18 cellular contexts compared by ENCODE assay signal in genomic region chr6:51292659-51293058, GRCh38.
DNase-seq lines count a peak whose midpoint lies in the region; ATAC-seq, FAIRE-seq and TF ChIP-seq lines count a peak whose summit lies in the region.
"Had no signal": no experiment of that assay in that cellular context is flagged by ENCODE, and none has a peak within 500 bp of the region (broad histone marks: within the 10 kb centered on the region; RNA-seq: fewer than 3 reads in every experiment).

No MANE protein-coding gene starts in this region.

- no peak overlapping the region for H3K4me3 Mint-ChIP-seq in astrocyte (ENCODE audit: unreplicated experiment)
- H3K4me3 Mint-ChIP-seq: GM23338; nephron progenitor cell; stimulated activated naive CD8-positive, alpha-beta T cell treated with anti-CD3 and anti-CD28 coated beads, Interleukin-15, Interleukin-2, amounts not matched to agents 100 ng/mL and 50 ng/mL, for 24 hours; T-helper 1 cell treated with Interleukin-12 subunit alpha and Interleukin-12 subunit beta and Interleukin-4 antibody, amounts not matched to agents 30 μg/mL and 1 μg/mL, for 36 hours had no signal

- H3K4me2 ChIP-seq in astrocyte (ENCODE audit: low read length) (peak overlapping the region; percentile 57), smooth muscle cell (peak overlapping the region; percentile 46)
- H3K4me2 ChIP-seq: GM23338 had no signal

- H3K27me3 ChIP-seq in astrocyte (ENCODE audit: insufficient read depth, low read length), result no peaks in the 10 kb centered on the region
- no peaks in the 10 kb centered on the region for H3K27me3 ChIP-seq in smooth muscle cell (ENCODE audit: low read depth)
- H3K27me3 ChIP-seq: tibial artery had no signal

- TF ChIP-seq POLR2A in H54 (IDR thresholded peaks at IDR 0.05; ENCODE audit: low read depth, low read length), result no peak

- H3K27me3 Mint-ChIP-seq in astrocyte (ENCODE audit: low read depth, unreplicated experiment), result no peaks in the 10 kb centered on the region
- H3K27me3 Mint-ChIP-seq: stimulated activated naive CD8-positive, alpha-beta T cell treated with anti-CD3 and anti-CD28 coated beads, Interleukin-15, Interleukin-2, amounts not matched to agents 100 ng/mL and 50 ng/mL, for 24 hours had no signal

- no peaks in the 10 kb centered on the region for H3K36me3 Mint-ChIP-seq in astrocyte (ENCODE audit: low read depth, unreplicated experiment)

- H3K27ac ChIP-seq in astrocyte (ENCODE audit: low read depth, low read length) (peak overlapping the region; percentile 52), smooth muscle cell (ENCODE audit: low read depth) (peak overlapping the region; percentile 2)
- H3K27ac ChIP-seq: tibial artery had no signal

- H2AFZ ChIP-seq in astrocyte (ENCODE audit: low read depth, low read length) (no peak overlapping the region), smooth muscle cell (ENCODE audit: low read depth) (no peak overlapping the region)
- H2AFZ ChIP-seq: GM23338 had no signal

- FAIRE-seq in astrocyte (lab: Jason Lieb, UNC) (no peak), H54 (lab: Jason Lieb, UNC) (no peak)
- FAIRE-seq: K562 had no signal

- H3K9me3 Mint-ChIP-seq in astrocyte (ENCODE audit: unreplicated experiment), result no peaks in the 10 kb centered on the region
- H3K9me3 Mint-ChIP-seq: GM23338; nephron progenitor cell; stimulated activated naive CD8-positive, alpha-beta T cell treated with anti-CD3 and anti-CD28 coated beads, Interleukin-15, Interleukin-2, amounts not matched to agents 100 ng/mL and 50 ng/mL, for 24 hours; T-helper 1 cell treated with Interleukin-12 subunit alpha and Interleukin-12 subunit beta and Interleukin-4 antibody, amounts not matched to agents 30 μg/mL and 1 μg/mL, for 36 hours had no signal

- ATAC-seq in HG03342 (IDR thresholded peaks at IDR 0.05; ENCODE audit: unreplicated experiment) (no peak), GM21619 (IDR thresholded peaks at IDR 0.05; ENCODE audit: unreplicated experiment) (no peak)
- ATAC-seq: GM23338, K562 had no signal

- no peaks in the 10 kb centered on the region for H3K36me3 ChIP-seq in astrocyte (ENCODE audit: insufficient read depth, low read length)
- H3K36me3 ChIP-seq in smooth muscle cell (ENCODE audit: low read depth), result no peaks in the 10 kb centered on the region
- H3K36me3 ChIP-seq: tibial artery had no signal

- TF ChIP-seq CTCF in astrocyte (IDR thresholded peaks at IDR 0.05; ENCODE audit: insufficient read depth, low read depth, low read length) (no peak), smooth muscle cell (IDR thresholded peaks at IDR 0.05; ENCODE audit: borderline replicate concordance, insufficient read depth, poor library complexity, severe bottlenecking) (no peak)

- H3K4me1 ChIP-seq in astrocyte (ENCODE audit: insufficient read depth, low read length), result peaks cover 9% of the 10 kb centered on the region
- peaks cover 11% of the 10 kb centered on the region for H3K4me1 ChIP-seq in smooth muscle cell (ENCODE audit: low read depth)
- H3K4me1 ChIP-seq: tibial artery had no signal

- peak overlapping the region; percentile 41 for H3K27ac Mint-ChIP-seq in astrocyte (ENCODE audit: unreplicated experiment)
- H3K27ac Mint-ChIP-seq: GM23338; nephron progenitor cell; stimulated activated naive CD8-positive, alpha-beta T cell treated with anti-CD3 and anti-CD28 coated beads, Interleukin-15, Interleukin-2, amounts not matched to agents 100 ng/mL and 50 ng/mL, for 24 hours; T-helper 1 cell treated with Interleukin-12 subunit alpha and Interleukin-12 subunit beta and Interleukin-4 antibody, amounts not matched to agents 30 μg/mL and 1 μg/mL, for 36 hours had no signal

- H3K9ac ChIP-seq in astrocyte (ENCODE audit: low read length) (no peak overlapping the region), smooth muscle cell (ENCODE audit: low read depth) (no peak overlapping the region)

- H3K4me1 Mint-ChIP-seq in astrocyte (ENCODE audit: low read depth, unreplicated experiment), result peaks cover 44% of the 10 kb centered on the region

- WGBS in smooth muscle cell (ENCODE audit: low lambda C conversion rate), result 67% methylated on average over 1 of the region's 1 CpG

- DNase-seq in GM04504 (ENCODE audit: low read depth) (peak; percentile 3), astrocyte (ENCODE audit: low read depth) (peak; percentile 63), foreskin melanocyte (peak; percentile 10), smooth muscle cell (lab: John Stamatoyannopoulos, UW; ENCODE audit: unreplicated experiment) (no peak), H54 (ENCODE audit: insufficient read length, low spot score) (no peak)
- DNase-seq: activated CD4-positive, alpha-beta T cell treated with anti-CD3 and anti-CD28 coated beads, Interleukin-2, amount 50 U/mL, for 1 hour; activated CD8-positive, alpha-beta memory T cell treated with anti-CD3 and anti-CD28 coated beads, Interleukin-2, amount 50 U/mL, for 4 hours; activated gamma-delta T cell; NCI-H187 treated with DMSO at 0.1 percent for 48 hours; nephron progenitor cell; SIG-M5; tibial artery had no signal

- H4K20me1 ChIP-seq in astrocyte (ENCODE audit: insufficient read depth, low read length) (no peaks in the 10 kb centered on the region), smooth muscle cell (ENCODE audit: low read depth) (no peaks in the 10 kb centered on the region)

- H3K9me3 ChIP-seq in astrocyte (ENCODE audit: insufficient read depth, low read depth, low read length) (no peaks in the 10 kb centered on the region), smooth muscle cell (replicated peaks; ENCODE audit: low read depth) (no peaks in the 10 kb centered on the region)
- H3K9me3 ChIP-seq: tibial artery had no signal

- no peaks in the 10 kb centered on the region for H3F3A ChIP-seq in smooth muscle cell (ENCODE audit: low read depth)

- H3K4me3 ChIP-seq in astrocyte (ENCODE audit: insufficient read depth, low read depth, low read length), result no peak overlapping the region
- H3K4me3 ChIP-seq in smooth muscle cell, result no peak overlapping the region
- H3K4me3 ChIP-seq: GM23338, K562, tibial artery had no signal

- H3K79me2 ChIP-seq in astrocyte (ENCODE audit: insufficient read depth, low read length) (no peaks in the 10 kb centered on the region), smooth muscle cell (ENCODE audit: low read depth) (no peaks in the 10 kb centered on the region)

Comparison
In these comparisons a context has a peak if more than half of its experiments do, and no peak if none do; other contexts are left out.
1. DNase-seq: peak in GM04504 (single experiment), astrocyte (single experiment) and foreskin melanocyte (single experiment); none in smooth muscle cell (single experiment) and H54 (single experiment).